Comparison of ENCODE assay signal across 2 cellular contexts in genomic region chr5:177466861-177467260, GRCh38.
TF ChIP-seq lines count a peak whose summit lies in the region.

No MANE protein-coding gene starts in this region.

TF ChIP-seq in K562, 482 proteins besides CTCF, POLR2A, EP300 and RAD21:
- TF ChIP-seq, protein P1, sequence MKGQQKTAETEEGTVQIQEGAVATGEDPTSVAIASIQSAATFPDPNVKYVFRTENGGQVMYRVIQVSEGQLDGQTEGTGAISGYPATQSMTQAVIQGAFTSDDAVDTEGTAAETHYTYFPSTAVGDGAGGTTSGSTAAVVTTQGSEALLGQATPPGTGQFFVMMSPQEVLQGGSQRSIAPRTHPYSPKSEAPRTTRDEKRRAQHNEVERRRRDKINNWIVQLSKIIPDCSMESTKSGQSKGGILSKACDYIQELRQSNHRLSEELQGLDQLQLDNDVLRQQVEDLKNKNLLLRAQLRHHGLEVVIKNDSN (CRISPR knock-in tag; IDR thresholded peaks at IDR 0.05) = no peak
- no peak for TF ChIP-seq OTX1 (CRISPR knock-in tag; IDR thresholded peaks at IDR 0.05)
- no peak for TF ChIP-seq LARP7 (IDR thresholded peaks at IDR 0.05)
- peak; percentile 28; the same call in 1 of the 2 replicates for TF ChIP-seq POLR2G (IDR thresholded peaks at IDR 0.05; ENCODE audit: low read depth, low read length)
- TF ChIP-seq, protein P2, sequence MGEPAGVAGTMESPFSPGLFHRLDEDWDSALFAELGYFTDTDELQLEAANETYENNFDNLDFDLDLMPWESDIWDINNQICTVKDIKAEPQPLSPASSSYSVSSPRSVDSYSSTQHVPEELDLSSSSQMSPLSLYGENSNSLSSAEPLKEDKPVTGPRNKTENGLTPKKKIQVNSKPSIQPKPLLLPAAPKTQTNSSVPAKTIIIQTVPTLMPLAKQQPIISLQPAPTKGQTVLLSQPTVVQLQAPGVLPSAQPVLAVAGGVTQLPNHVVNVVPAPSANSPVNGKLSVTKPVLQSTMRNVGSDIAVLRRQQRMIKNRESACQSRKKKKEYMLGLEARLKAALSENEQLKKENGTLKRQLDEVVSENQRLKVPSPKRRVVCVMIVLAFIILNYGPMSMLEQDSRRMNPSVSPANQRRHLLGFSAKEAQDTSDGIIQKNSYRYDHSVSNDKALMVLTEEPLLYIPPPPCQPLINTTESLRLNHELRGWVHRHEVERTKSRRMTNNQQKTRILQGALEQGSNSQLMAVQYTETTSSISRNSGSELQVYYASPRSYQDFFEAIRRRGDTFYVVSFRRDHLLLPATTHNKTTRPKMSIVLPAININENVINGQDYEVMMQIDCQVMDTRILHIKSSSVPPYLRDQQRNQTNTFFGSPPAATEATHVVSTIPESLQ (CRISPR knock-in tag; IDR thresholded peaks at IDR 0.05) = no peak
- no peak for TF ChIP-seq ZFPM2 (CRISPR knock-in tag; IDR thresholded peaks at IDR 0.05)
- no peak for TF ChIP-seq SETDB1 (IDR thresholded peaks at IDR 0.05; ENCODE audit: low read length)

TF ChIP-seq in neural cell, 6 proteins besides CTCF, POLR2A, EP300 and RAD21:
- peak; percentile 24 for TF ChIP-seq POLR2AphosphoS5 (IDR thresholded peaks at IDR 0.05)
- TF ChIP-seq EZH2 (IDR thresholded peaks at IDR 0.05; ENCODE audit: borderline replicate concordance, insufficient read depth, low read length, poor library complexity, severe bottlenecking) = no peak
